In the genomic region with DNA sequence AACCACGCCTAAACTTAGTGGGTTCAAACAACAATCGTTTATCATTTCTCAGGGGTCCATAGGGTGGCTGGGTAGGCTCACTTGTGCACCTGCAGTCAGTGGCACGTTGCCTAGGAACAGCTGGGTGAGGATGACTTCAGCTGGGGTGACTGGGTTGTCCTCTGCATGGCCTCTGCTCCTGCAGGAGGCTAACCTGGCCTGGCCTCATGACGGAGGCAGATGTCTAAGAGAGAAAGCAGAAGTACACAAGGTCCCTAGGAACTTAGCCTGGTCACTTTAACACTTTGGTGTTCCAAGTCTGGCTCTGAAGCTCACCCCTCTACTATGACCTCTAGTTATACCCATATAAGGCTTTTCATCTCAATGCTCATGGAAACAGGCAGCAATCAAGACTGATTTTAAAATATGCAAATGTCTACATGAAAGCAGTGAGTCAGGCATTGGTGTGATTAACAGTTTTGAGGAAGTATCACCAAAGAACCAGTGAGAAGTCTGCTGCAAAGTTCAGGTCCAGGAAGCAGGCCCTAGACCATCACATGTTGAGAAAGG, we compare ENCODE assay signal across 11 cellular contexts. TPM values are rescaled to one million over a fixed set of nuclear protein-coding genes. Genes with fewer than 3 reads are reported as not detected.
A peak's percentile ranks its signal among the peaks of the same experiment; 100 is the strongest.
DNase-seq lines count a peak whose midpoint lies in the region; ATAC-seq and TF ChIP-seq lines count a peak whose summit lies in the region.
"Had no signal": no experiment of that assay in that cellular context is flagged by ENCODE, and none has a peak within 500 bp of the region (broad histone marks: within the 10 kb centered on the region; RNA-seq: fewer than 3 reads in every experiment).

No MANE protein-coding gene starts in this region.

- TF ChIP-seq CTCF in WTC11 (IDR thresholded peaks at IDR 0.05), result no peak

- no peaks in the 10 kb centered on the region for H3K36me3 ChIP-seq in effector memory CD4-positive, alpha-beta T cell (ENCODE audit: control insufficient read depth, insufficient read depth, low read length)

- no peak overlapping the region for H3K4me3 Mint-ChIP-seq in effector memory CD8-positive, alpha-beta T cell
- H3K4me3 Mint-ChIP-seq in WTC11, result no peak overlapping the region

- H3K27me3 ChIP-seq in effector memory CD4-positive, alpha-beta T cell (replicated peaks; ENCODE audit: control insufficient read depth, insufficient read depth, low read length, poor library complexity, severe bottlenecking), result peaks cover 2% of the 10 kb centered on the region

- no peak overlapping the region for H3K27ac Mint-ChIP-seq in effector memory CD8-positive, alpha-beta T cell
- H3K27ac Mint-ChIP-seq in WTC11, result no peak overlapping the region

- H3K4me3 ChIP-seq in effector memory CD4-positive, alpha-beta T cell (ENCODE audit: insufficient read depth, low read depth, low read length, poor library complexity, severe bottlenecking), result no peak overlapping the region

- ATAC-seq in GM18498 (IDR thresholded peaks at IDR 0.05; ENCODE audit: unreplicated experiment) (peak; percentile 90), GM21360 (IDR thresholded peaks at IDR 0.05; ENCODE audit: unreplicated experiment) (peak; percentile 87), HG03354 (IDR thresholded peaks at IDR 0.05; ENCODE audit: poor library complexity, severe bottlenecking, unreplicated experiment) (peak; percentile 95), WTC11 (no peak)
- ATAC-seq in effector memory CD8-positive, alpha-beta T cell (replicated peaks), result peak; percentile 51

- peak in 1 of 3 experiments; percentile 1 for DNase-seq in effector memory CD8-positive, alpha-beta T cell
- DNase-seq in NCI-H2081 (lab: John Stamatoyannopoulos, UW) (no peak), NCI-H524 (lab: John Stamatoyannopoulos, UW) (no peak), WTC11 (ENCODE audit: low spot score) (no peak)
- DNase-seq in effector memory CD4-positive, alpha-beta T cell, result no peak
- DNase-seq: left cardiac atrium had no signal

- no peaks in the 10 kb centered on the region for H3K9me3 Mint-ChIP-seq in effector memory CD8-positive, alpha-beta T cell
- H3K9me3 Mint-ChIP-seq in WTC11, result no peaks in the 10 kb centered on the region
- H3K9me3 Mint-ChIP-seq: brain had no signal

- H3K4me1 ChIP-seq in effector memory CD4-positive, alpha-beta T cell (ENCODE audit: control insufficient read depth, insufficient read depth, low read length, poor library complexity, severe bottlenecking), result no peaks in the 10 kb centered on the region

- H3K27me3 Mint-ChIP-seq in effector memory CD8-positive, alpha-beta T cell, result peaks cover 9 to 29% of the 10 kb centered on the region in 2 donors
- no peaks in the 10 kb centered on the region for H3K27me3 Mint-ChIP-seq in WTC11 (ENCODE audit: low read depth)

- POLR2A ChIA-PET in WTC11 (lab: Charles Lee), result no interaction called here

- CTCF ChIA-PET in WTC11 (lab: Charles Lee), result no interaction called here

- no peaks in the 10 kb centered on the region for H3K9me3 ChIP-seq in effector memory CD4-positive, alpha-beta T cell (ENCODE audit: control insufficient read depth, low read length)

- no peaks in the 10 kb centered on the region for H3K4me1 Mint-ChIP-seq in effector memory CD8-positive, alpha-beta T cell (ENCODE audit: low read depth in 2 of 2)
- peaks cover 34% of the 10 kb centered on the region for H3K4me1 Mint-ChIP-seq in WTC11

- no peak overlapping the region for H3K27ac ChIP-seq in effector memory CD4-positive, alpha-beta T cell (ENCODE audit: insufficient read depth, low read length, poor library complexity, severe bottlenecking)

- H3K36me3 Mint-ChIP-seq in effector memory CD8-positive, alpha-beta T cell (ENCODE audit: insufficient read depth), result no peaks in the 10 kb centered on the region
- no peaks in the 10 kb centered on the region for H3K36me3 Mint-ChIP-seq in WTC11
- H3K36me3 Mint-ChIP-seq: brain had no signal

TF ChIP-seq in WTC11, 78 proteins besides CTCF, POLR2A, EP300 and RAD21:
- TF ChIP-seq, protein P1, sequence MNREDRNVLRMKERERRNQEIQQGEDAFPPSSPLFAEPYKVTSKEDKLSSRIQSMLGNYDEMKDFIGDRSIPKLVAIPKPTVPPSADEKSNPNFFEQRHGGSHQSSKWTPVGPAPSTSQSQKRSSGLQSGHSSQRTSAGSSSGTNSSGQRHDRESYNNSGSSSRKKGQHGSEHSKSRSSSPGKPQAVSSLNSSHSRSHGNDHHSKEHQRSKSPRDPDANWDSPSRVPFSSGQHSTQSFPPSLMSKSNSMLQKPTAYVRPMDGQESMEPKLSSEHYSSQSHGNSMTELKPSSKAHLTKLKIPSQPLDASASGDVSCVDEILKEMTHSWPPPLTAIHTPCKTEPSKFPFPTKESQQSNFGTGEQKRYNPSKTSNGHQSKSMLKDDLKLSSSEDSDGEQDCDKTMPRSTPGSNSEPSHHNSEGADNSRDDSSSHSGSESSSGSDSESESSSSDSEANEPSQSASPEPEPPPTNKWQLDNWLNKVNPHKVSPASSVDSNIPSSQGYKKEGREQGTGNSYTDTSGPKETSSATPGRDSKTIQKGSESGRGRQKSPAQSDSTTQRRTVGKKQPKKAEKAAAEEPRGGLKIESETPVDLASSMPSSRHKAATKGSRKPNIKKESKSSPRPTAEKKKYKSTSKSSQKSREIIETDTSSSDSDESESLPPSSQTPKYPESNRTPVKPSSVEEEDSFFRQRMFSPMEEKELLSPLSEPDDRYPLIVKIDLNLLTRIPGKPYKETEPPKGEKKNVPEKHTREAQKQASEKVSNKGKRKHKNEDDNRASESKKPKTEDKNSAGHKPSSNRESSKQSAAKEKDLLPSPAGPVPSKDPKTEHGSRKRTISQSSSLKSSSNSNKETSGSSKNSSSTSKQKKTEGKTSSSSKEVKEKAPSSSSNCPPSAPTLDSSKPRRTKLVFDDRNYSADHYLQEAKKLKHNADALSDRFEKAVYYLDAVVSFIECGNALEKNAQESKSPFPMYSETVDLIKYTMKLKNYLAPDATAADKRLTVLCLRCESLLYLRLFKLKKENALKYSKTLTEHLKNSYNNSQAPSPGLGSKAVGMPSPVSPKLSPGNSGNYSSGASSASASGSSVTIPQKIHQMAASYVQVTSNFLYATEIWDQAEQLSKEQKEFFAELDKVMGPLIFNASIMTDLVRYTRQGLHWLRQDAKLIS (CRISPR knock-in tag; IDR thresholded peaks at IDR 0.05; ENCODE audit: borderline replicate concordance), result no peak
- no peak for TF ChIP-seq ZNF138 (CRISPR knock-in tag; conservative IDR thresholded peaks at IDR 0.05)
- no peak for TF ChIP-seq EMX1 (CRISPR knock-in tag; IDR thresholded peaks at IDR 0.05)
- TF ChIP-seq PRRX2 (CRISPR knock-in tag; IDR thresholded peaks at IDR 0.05), result no peak
- TF ChIP-seq, protein P2, sequence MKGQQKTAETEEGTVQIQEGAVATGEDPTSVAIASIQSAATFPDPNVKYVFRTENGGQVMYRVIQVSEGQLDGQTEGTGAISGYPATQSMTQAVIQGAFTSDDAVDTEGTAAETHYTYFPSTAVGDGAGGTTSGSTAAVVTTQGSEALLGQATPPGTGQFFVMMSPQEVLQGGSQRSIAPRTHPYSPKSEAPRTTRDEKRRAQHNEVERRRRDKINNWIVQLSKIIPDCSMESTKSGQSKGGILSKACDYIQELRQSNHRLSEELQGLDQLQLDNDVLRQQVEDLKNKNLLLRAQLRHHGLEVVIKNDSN (CRISPR knock-in tag; IDR thresholded peaks at IDR 0.05), result no peak
- no peak for TF ChIP-seq SOX15 (CRISPR knock-in tag; IDR thresholded peaks at IDR 0.05)
- TF ChIP-seq E2F5 (CRISPR knock-in tag; IDR thresholded peaks at IDR 0.05), result no peak
TF ChIP-seq in WTC11: peak in this region for 0.

RNA-seq across cellular contexts. Expression of gene OLFML1, which starts 10.8 kb away (rescaled TPM):
- total RNA-seq in WTC11 (2021), result 0.16 to 0.18 TPM in 2 of 3 replicates, not detected in the other
- total RNA-seq: SK-MEL-5 had no signal

RNA-seq across cellular contexts. Expression of gene PPFIBP2, which starts 17.7 kb away (rescaled TPM):
- 12.5 to 21.4 TPM (median 12.9 TPM) in 3 replicates for total RNA-seq in WTC11 (2021)
